ENCODE assay signal across 22 cellular contexts in the genomic region with DNA sequence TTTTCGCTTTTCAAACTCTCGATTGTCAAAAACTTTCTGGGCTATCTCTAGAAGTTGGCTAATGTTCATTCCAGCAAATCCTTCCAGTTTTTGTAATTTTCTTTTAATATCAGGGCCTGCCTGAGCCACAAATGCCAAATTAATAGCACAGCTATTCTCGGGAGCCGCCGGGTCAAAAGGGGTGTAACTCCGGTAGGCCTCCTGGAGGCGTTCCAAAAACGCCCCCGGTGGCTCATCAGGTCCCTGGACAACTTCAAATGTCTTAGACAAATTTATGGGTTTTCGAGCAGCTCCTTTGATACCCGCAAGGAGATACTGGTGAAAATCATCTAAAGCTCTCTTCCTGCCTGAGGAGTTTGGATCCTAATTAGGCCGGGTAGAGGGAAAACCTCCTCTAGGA.
"Had no signal": no experiment of that assay in that cellular context is flagged by ENCODE, and none has a peak within 500 bp of the region (broad histone marks: within the 10 kb centered on the region; RNA-seq: fewer than 3 reads in every experiment).

No MANE protein-coding gene starts in this region.

- H3K27me3 Mint-ChIP-seq: effector memory CD8-positive, alpha-beta T cell; natural killer cell treated with Interleukin-12 subunit alpha and Interleukin-12 subunit beta and Interleukin-15 and Interleukin-18, amount 100 ng/mL, for 72 hours had no signal

- H3K27ac ChIP-seq: ovary, psoas muscle, sigmoid colon, stomach, testis, tibial artery, vagina had no signal

- H3K36me3 ChIP-seq: ovary, sigmoid colon, stomach, tibial artery, vagina had no signal

- H3K4me1 ChIP-seq: psoas muscle, sigmoid colon, testis, tibial artery, vagina had no signal

- H3K4me3 Mint-ChIP-seq: effector memory CD8-positive, alpha-beta T cell; naive B cell; natural killer cell treated with Interleukin-12 subunit alpha and Interleukin-12 subunit beta and Interleukin-15 and Interleukin-18, amount 100 ng/mL, for 72 hours; stimulated activated effector memory CD8-positive, alpha-beta T cell treated with anti-CD3 and anti-CD28 coated beads, Interleukin-12 subunit alpha, Interleukin-12 subunit beta, amount 100 ng/mL, for 72 hours; type B pancreatic cell had no signal

- DNase-seq: cortex of kidney; effector memory CD8-positive, alpha-beta T cell; hypothalamus; immature natural killer cell; islet precursor cell; kidney glomerular epithelial cell; mucosa of descending colon; naive B cell; nucleus accumbens; psoas muscle; sigmoid colon; stimulated activated CD4-positive, alpha-beta T cell treated with anti-CD3 and anti-CD28 coated beads, Interleukin-2, amount 100 ng/mL, for 24 hours; stimulated activated CD4-positive, alpha-beta T cell treated with anti-CD3 and anti-CD28 coated beads, Interleukin-4, amount 100 ng/mL, for 24 hours; stimulated activated naive CD4-positive, alpha-beta T cell treated with Interleukin-2 at 50 U/mL for 16 hours; stomach; testis; tibial artery had no signal

- H3K27ac Mint-ChIP-seq: immature natural killer cell had no signal

- H3K4me3 ChIP-seq: mucosa of descending colon, ovary, psoas muscle, sigmoid colon, stomach, testis, tibial artery, vagina had no signal

- H3K36me3 Mint-ChIP-seq: immature natural killer cell; naive B cell; natural killer cell treated with Interleukin-12 subunit alpha and Interleukin-12 subunit beta and Interleukin-15 and Interleukin-18, amount 100 ng/mL, for 72 hours; stimulated activated effector memory CD8-positive, alpha-beta T cell treated with anti-CD3 and anti-CD28 coated beads, Interleukin-12 subunit alpha, Interleukin-12 subunit beta, amount 100 ng/mL, for 72 hours had no signal

- H3K9me3 Mint-ChIP-seq: effector memory CD8-positive, alpha-beta T cell; immature natural killer cell; naive B cell; natural killer cell treated with Interleukin-12 subunit alpha and Interleukin-12 subunit beta and Interleukin-15 and Interleukin-18, amount 100 ng/mL, for 72 hours; stimulated activated effector memory CD8-positive, alpha-beta T cell treated with anti-CD3 and anti-CD28 coated beads, Interleukin-12 subunit alpha, Interleukin-12 subunit beta, amount 100 ng/mL, for 72 hours; type B pancreatic cell had no signal

- H3K27me3 ChIP-seq: ovary, sigmoid colon, stomach, testis, tibial artery, vagina had no signal

- H3K9me3 ChIP-seq: mucosa of descending colon, ovary, psoas muscle, sigmoid colon, stomach, testis, tibial artery, vagina had no signal

- ATAC-seq: effector memory CD8-positive, alpha-beta T cell; mucosa of descending colon; natural killer cell treated with Interleukin-12 subunit alpha and Interleukin-12 subunit beta and Interleukin-15 and Interleukin-18, amount 100 ng/mL, for 72 hours; psoas muscle; stimulated activated effector memory CD8-positive, alpha-beta T cell treated with anti-CD3 and anti-CD28 coated beads, Interleukin-12 subunit alpha, Interleukin-12 subunit beta, amount 100 ng/mL, for 72 hours had no signal
